Comparison of ENCODE assay signal across 21 cellular contexts in genomic region chr16:80113876-80114574, GRCh38.
DNase-seq lines count a peak whose midpoint lies in the region; ATAC-seq and TF ChIP-seq lines count a peak whose summit lies in the region.
"Had no signal": no experiment of that assay in that cellular context is flagged by ENCODE, and none has a peak within 500 bp of the region (broad histone marks: within the 10 kb centered on the region; RNA-seq: fewer than 3 reads in every experiment).

No MANE protein-coding gene starts in this region.

- DNase-seq in AG10803 (ENCODE audit: low read depth) (peak; percentile 28), MM.1S (no peak), esophagus muscularis mucosa (ENCODE audit: extremely low spot score) (peak; percentile 50), mesenchymal stem cell (no peak), suprapubic skin (ENCODE audit: low spot score in 2 of 2) (no peak), glomerular visceral epithelial cell (ENCODE audit: extremely low spot score) (no peak), vagina (ENCODE audit: extremely low spot score in 2 of 2) (no peak)
- DNase-seq: AML-193; CD4-positive, alpha-beta T cell; H9; MV-4-11; NCI-H1105; NCI-H2029; NCI-H446 treated with DMSO at 0.1 percent for 48 hours; NCI-H526; NCI-H82; Right ventricle myocardium superior; RPMI8226 had no signal

- no peak overlapping the region for H3K23ac ChIP-seq in mesenchymal stem cell (ENCODE audit: low read length in 2 of 2)

- H4K8ac ChIP-seq in mesenchymal stem cell (ENCODE audit: low read length): no peak overlapping the region

- no peaks in the 10 kb centered on the region for H3K79me1 ChIP-seq in mesenchymal stem cell (replicated peaks; ENCODE audit: low read length, poor library complexity, severe bottlenecking)

- H3K14ac ChIP-seq in mesenchymal stem cell (ENCODE audit: low read length in 2 of 2): no peak overlapping the region

- H3K9me3 ChIP-seq in MM.1S (replicated peaks; ENCODE audit: insufficient read depth, low read length) (no peaks in the 10 kb centered on the region), esophagus muscularis mucosa (no peaks in the 10 kb centered on the region), mesenchymal stem cell (ENCODE audit: control insufficient read depth, low read length) (no peaks in the 10 kb centered on the region), suprapubic skin (no peaks in the 10 kb centered on the region), vagina (no peaks in the 10 kb centered on the region)
- H3K9me3 ChIP-seq: BLaER1 treated with 17β-estradiol and CSF1 and Interleukin-3, amounts not matched to agents 10 nM and 100 nM had no signal

- H2BK15ac ChIP-seq in mesenchymal stem cell (ENCODE audit: low read depth, poor library complexity, severe bottlenecking): no peak overlapping the region

- 57% methylated on average over 4 of the region's 4 CpGs for WGBS in esophagus muscularis mucosa
- 67% methylated on average over 3 of the region's 4 CpGs for WGBS in mesenchymal stem cell
- WGBS in suprapubic skin: 36% methylated on average over 4 of the region's 4 CpGs

- H2BK5ac ChIP-seq in mesenchymal stem cell (ENCODE audit: low read depth, low read length, poor library complexity, severe bottlenecking): no peak overlapping the region

- no peak overlapping the region for H4K91ac ChIP-seq in mesenchymal stem cell (ENCODE audit: low read length)

- no peak overlapping the region for H3K4ac ChIP-seq in mesenchymal stem cell (ENCODE audit: low read depth in 1 of 2, low read length in 2 of 2)

- H3F3A ChIP-seq in MM.1S (ENCODE audit: insufficient read depth, low read length): 0 out of 2 replicates have a peak, but pooled peaks cover 2% of the 10 kb centered on the region

- no peak overlapping the region for H3K18ac ChIP-seq in mesenchymal stem cell (ENCODE audit: low read depth in 1 of 2, low read length in 2 of 2)

- H3K79me2 ChIP-seq in MM.1S (ENCODE audit: low read length): no peaks in the 10 kb centered on the region

- H3K27me3 ChIP-seq in MM.1S (replicated peaks; ENCODE audit: insufficient read depth, low read length) (no peaks in the 10 kb centered on the region), esophagus muscularis mucosa (no peaks in the 10 kb centered on the region), mesenchymal stem cell (ENCODE audit: control insufficient read depth in 1 of 2, insufficient read depth in 1 of 2, low read length in 2 of 2) (no peaks in the 10 kb centered on the region), suprapubic skin (no peaks in the 10 kb centered on the region), vagina (no peaks in the 10 kb centered on the region)
- H3K27me3 ChIP-seq: BLaER1 treated with 17β-estradiol and CSF1 and Interleukin-3, amounts not matched to agents 10 nM and 100 nM had no signal

- H2BK12ac ChIP-seq in mesenchymal stem cell (ENCODE audit: low read length in 2 of 2): no peak overlapping the region

- H2AK5ac ChIP-seq in mesenchymal stem cell (ENCODE audit: low read length, severe bottlenecking): no peak overlapping the region

- TF ChIP-seq CTCF in AG10803 (conservative IDR thresholded peaks at IDR 0.05; ENCODE audit: low read length) (no peak), MM.1S (IDR thresholded peaks at IDR 0.05; ENCODE audit: low read length) (no peak), esophagus muscularis mucosa (IDR thresholded peaks at IDR 0.05) (no peak), suprapubic skin (IDR thresholded peaks at IDR 0.05) (no peak), vagina (IDR thresholded peaks at IDR 0.05) (no peak)

- no peak for ATAC-seq in HG03097 (IDR thresholded peaks at IDR 0.05; ENCODE audit: low FRiP score, unreplicated experiment)
- ATAC-seq: GM23338 had no signal

- H3K4me2 ChIP-seq in MM.1S (ENCODE audit: low read depth, low read length) (0 out of 2 replicates have a peak overlapping the region, but pooled peaks have one; percentile 6), mesenchymal stem cell (ENCODE audit: low read length, poor library complexity, severe bottlenecking) (no peak overlapping the region)
- H3K4me2 ChIP-seq: BLaER1 treated with 17β-estradiol and CSF1 and Interleukin-3, amounts not matched to agents 10 nM and 100 nM; GM23338 had no signal

- H3K4me3 ChIP-seq in AG10803 (ENCODE audit: low read length) (no peak overlapping the region), MM.1S (ENCODE audit: low read length) (no peak overlapping the region), esophagus muscularis mucosa (no peak overlapping the region), mesenchymal stem cell (ENCODE audit: insufficient read depth in 1 of 2, low read depth in 1 of 2, low read length in 2 of 2) (no peak overlapping the region), suprapubic skin (no peak overlapping the region), vagina (no peak overlapping the region)
- H3K4me3 ChIP-seq: BLaER1 treated with 17β-estradiol and CSF1 and Interleukin-3, amounts not matched to agents 10 nM and 100 nM; GM23338 had no signal

- H4K20me1 ChIP-seq in MM.1S (ENCODE audit: insufficient read depth, low read length): no peaks in the 10 kb centered on the region
- H4K20me1 ChIP-seq: BLaER1 treated with 17β-estradiol and CSF1 and Interleukin-3, amounts not matched to agents 10 nM and 100 nM had no signal

- H2AFZ ChIP-seq in MM.1S (ENCODE audit: low read length) (no peak overlapping the region), mesenchymal stem cell (ENCODE audit: low read depth, low read length) (peak overlapping the region; percentile 43)
- H2AFZ ChIP-seq: GM23338 had no signal

- no peak overlapping the region for H2BK120ac ChIP-seq in mesenchymal stem cell (ENCODE audit: low read depth, low read length)

- peaks cover 12% of the 10 kb centered on the region for H3K4me1 ChIP-seq in MM.1S (ENCODE audit: low read length)
- H3K4me1 ChIP-seq in esophagus muscularis mucosa: no peaks in the 10 kb centered on the region
- H3K4me1 ChIP-seq in mesenchymal stem cell (ENCODE audit: control insufficient read depth, insufficient read depth, low read depth, low read length): no peaks in the 10 kb centered on the region
- no peaks in the 10 kb centered on the region for H3K4me1 ChIP-seq in suprapubic skin
- H3K4me1 ChIP-seq in vagina: peaks cover 7% of the 10 kb centered on the region
- H3K4me1 ChIP-seq: BLaER1 treated with 17β-estradiol and CSF1 and Interleukin-3, amounts not matched to agents 10 nM and 100 nM had no signal

- no peaks in the 10 kb centered on the region for H3K9me2 ChIP-seq in MM.1S (replicated peaks; ENCODE audit: insufficient read depth, low read length)

- TF ChIP-seq EP300 in esophagus muscularis mucosa (IDR thresholded peaks at IDR 0.05) (no peak), suprapubic skin (IDR thresholded peaks at IDR 0.05) (no peak)

- intact Hi-C loops in esophagus muscularis mucosa (cut with DNase I): no loop called here
- intact Hi-C loops in vagina (cut with DNase I): no loop called here

- H3K9ac ChIP-seq in MM.1S (ENCODE audit: low read length) (no peak overlapping the region), mesenchymal stem cell (ENCODE audit: low read length) (no peak overlapping the region)
- H3K9ac ChIP-seq: BLaER1 treated with 17β-estradiol and CSF1 and Interleukin-3, amounts not matched to agents 10 nM and 100 nM had no signal

- TF ChIP-seq POLR2A in esophagus muscularis mucosa (IDR thresholded peaks at IDR 0.05; ENCODE audit: low read depth) (no peak), suprapubic skin (IDR thresholded peaks at IDR 0.05) (no peak), vagina (IDR thresholded peaks at IDR 0.05) (no peak)

- H3K27ac ChIP-seq in MM.1S (ENCODE audit: low read length) (peak overlapping the region; percentile 31; the same call in 1 of the 2 replicates), esophagus muscularis mucosa (replicated peaks in 1 of 4) (no peak overlapping the region), mesenchymal stem cell (ENCODE audit: low read length, poor library complexity, severe bottlenecking) (no peak overlapping the region), suprapubic skin (no peak overlapping the region), vagina (no peak overlapping the region)
- H3K27ac ChIP-seq: BLaER1 treated with 17β-estradiol and CSF1 and Interleukin-3, amounts not matched to agents 10 nM and 100 nM had no signal

- no peaks in the 10 kb centered on the region for H3K36me3 ChIP-seq in MM.1S (replicated peaks; ENCODE audit: insufficient read depth, low read length)
- no peaks in the 10 kb centered on the region for H3K36me3 ChIP-seq in esophagus muscularis mucosa
- no peaks in the 10 kb centered on the region for H3K36me3 ChIP-seq in mesenchymal stem cell (ENCODE audit: control insufficient read depth in 1 of 2, insufficient read depth in 2 of 2, low read depth in 1 of 2, low read length in 2 of 2)
- H3K36me3 ChIP-seq in suprapubic skin: no peaks in the 10 kb centered on the region
- no peaks in the 10 kb centered on the region for H3K36me3 ChIP-seq in vagina
- H3K36me3 ChIP-seq: BLaER1 treated with 17β-estradiol and CSF1 and Interleukin-3, amounts not matched to agents 10 nM and 100 nM had no signal

Comparison
In these comparisons a context has a peak if more than half of its experiments do, and no peak if none do; other contexts are left out.
1. DNase-seq: peak in AG10803 (single experiment) and esophagus muscularis mucosa (single experiment); none in MM.1S (single experiment), mesenchymal stem cell (single experiment), suprapubic skin (0 of 2), glomerular visceral epithelial cell (single experiment) and vagina (0 of 2).